Comparison of ENCODE assay signal across 13 cellular contexts in the genomic region with DNA sequence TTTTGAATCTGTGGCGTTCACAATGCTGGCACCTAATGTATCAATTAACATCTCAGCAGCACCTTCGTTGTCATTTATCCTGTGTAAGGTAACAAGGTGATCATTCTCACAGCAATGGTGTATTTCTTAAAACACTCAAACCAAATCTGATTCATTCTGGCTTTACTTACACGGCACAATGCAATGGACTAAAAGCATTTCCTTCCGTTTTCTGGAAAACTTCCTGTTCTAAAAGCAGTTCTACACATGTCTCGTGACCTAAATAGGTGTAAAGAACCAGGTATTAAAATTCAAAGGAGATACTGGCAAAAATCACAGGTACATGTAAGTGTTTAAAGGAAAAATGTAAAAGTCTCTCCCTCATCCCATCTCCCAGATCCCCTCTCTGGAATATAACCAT.
DNase-seq lines count a peak whose midpoint lies in the region; ATAC-seq and TF ChIP-seq lines count a peak whose summit lies in the region.
"Had no signal": no experiment of that assay in that cellular context is flagged by ENCODE, and none has a peak within 500 bp of the region (broad histone marks: within the 10 kb centered on the region; RNA-seq: fewer than 3 reads in every experiment).

No MANE protein-coding gene starts in this region.

- H3K36me3 ChIP-seq in GM23338 (ENCODE audit: insufficient read depth): peaks cover 25% of the 10 kb centered on the region
- peaks cover 39% of the 10 kb centered on the region for H3K36me3 ChIP-seq in neutrophil
- peaks cover 38% of the 10 kb centered on the region for H3K36me3 ChIP-seq in effector memory CD4-positive, alpha-beta T cell (ENCODE audit: control insufficient read depth, insufficient read depth, low read length)

- WGBS in H9 (ENCODE audit: extremely low coverage, insufficient read length, low lambda C conversion rate): no CpG with 5 or more reads among the region's 5 CpGs

- H3K56ac ChIP-seq in H9 (ENCODE audit: insufficient read length, low read depth, low read length): no peak overlapping the region

- H3K4ac ChIP-seq in H9 (ENCODE audit: low read depth, low read length): no peak overlapping the region

- no peaks in the 10 kb centered on the region for H4K20me1 ChIP-seq in GM23338 (replicated peaks; ENCODE audit: insufficient read depth)
- H4K20me1 ChIP-seq in H9 (ENCODE audit: control insufficient read depth, insufficient read depth, insufficient read length): no peaks in the 10 kb centered on the region

- H3K9me3 Mint-ChIP-seq in GM23338 (no peaks in the 10 kb centered on the region), H9 (no peaks in the 10 kb centered on the region), chondrocyte (ENCODE audit: low read depth) (no peaks in the 10 kb centered on the region)
- H3K9me3 Mint-ChIP-seq: CD4-positive, alpha-beta T cell had no signal

- H3K23me2 ChIP-seq in H9 (ENCODE audit: insufficient read length, low read depth, low read length, poor library complexity, severe bottlenecking): no peaks in the 10 kb centered on the region

- H3K79me1 ChIP-seq in H9 (ENCODE audit: insufficient read depth, low read depth, low read length, poor library complexity, severe bottlenecking): no peaks in the 10 kb centered on the region

- H3K27ac Mint-ChIP-seq in GM23338 (0 out of 2 replicates have a peak overlapping the region, but pooled peaks have one; percentile 53), H9 (peak overlapping the region in 2 of 3 experiments; percentile 25; a peak in 2 of 7 replicates), chondrocyte (ENCODE audit: unreplicated experiment) (peak overlapping the region; percentile 41)
- H3K27ac Mint-ChIP-seq: B cell; CD4-positive, alpha-beta T cell had no signal

- H3T11ph ChIP-seq in H9 (ENCODE audit: low read length): no peak overlapping the region

- H4K91ac ChIP-seq in H9 (ENCODE audit: insufficient read length, low read depth, low read length): no peak overlapping the region

- no peak overlapping the region for H2BK12ac ChIP-seq in H9 (ENCODE audit: insufficient read length, low read depth, low read length)

- no peak overlapping the region for H2AK5ac ChIP-seq in H9 (ENCODE audit: insufficient read length, low read length)

- H2AFZ ChIP-seq in GM23338 (no peak overlapping the region), H9 (ENCODE audit: low read length) (no peak overlapping the region)

- no peak overlapping the region for H3K14ac ChIP-seq in H9 (ENCODE audit: insufficient read depth, low read length)

- H2BK5ac ChIP-seq in H9 (ENCODE audit: insufficient read length, low read length): no peak overlapping the region

- H3K4me2 ChIP-seq in GM23338: no peak overlapping the region
- no peak overlapping the region for H3K4me2 ChIP-seq in H9 (ENCODE audit: insufficient read depth, insufficient read length, low read length)

- no peaks in the 10 kb centered on the region for H3K9me2 ChIP-seq in GM23338 (ENCODE audit: insufficient read depth)

- H3K4me1 Mint-ChIP-seq in GM23338 (no peaks in the 10 kb centered on the region), H9 (no peaks in the 10 kb centered on the region), chondrocyte (ENCODE audit: low read depth) (peaks cover 25% of the 10 kb centered on the region)
- H3K4me1 Mint-ChIP-seq: B cell had no signal

- no peaks in the 10 kb centered on the region for H3F3A ChIP-seq in GM23338 (replicated peaks; ENCODE audit: low read depth)

- DNase-seq in GM23338 (ENCODE audit: low spot score) (no peak), H9 (no peak), chondrocyte (ENCODE audit: low spot score) (no peak)
- no peak for DNase-seq in effector memory CD4-positive, alpha-beta T cell
- DNase-seq: C1 segment of cervical spinal cord; Calu3; CD4-positive, alpha-beta T cell; DMS 273 treated with DMSO at 0.1 percent for 48 hours had no signal

- H4K5ac ChIP-seq in H9 (ENCODE audit: insufficient read length, low read depth, low read length): no peak overlapping the region

- no peak overlapping the region for H3K23ac ChIP-seq in H9 (ENCODE audit: insufficient read length, low read depth, low read length)

- H2BK120ac ChIP-seq in H9 (ENCODE audit: low read depth, low read length, poor library complexity, severe bottlenecking): no peak overlapping the region

- no peak overlapping the region for H2BK15ac ChIP-seq in H9 (ENCODE audit: low read depth, low read length)

- no peak overlapping the region for H3K9ac ChIP-seq in H9 (ENCODE audit: extremely low read depth, insufficient read length, low read length)

- TF ChIP-seq CTCF in GM23338 (conservative IDR thresholded peaks at IDR 0.05; ENCODE audit: low read depth in 2 of 2) (no peak), H9 (conservative IDR thresholded peaks at IDR 0.05) (no peak), chondrocyte (IDR thresholded peaks at IDR 0.05) (no peak), neutrophil (IDR thresholded peaks at IDR 0.05) (no peak)

- H2BK20ac ChIP-seq in H9 (ENCODE audit: low read depth, low read length, poor library complexity, severe bottlenecking): no peak overlapping the region

- H3K18ac ChIP-seq in H9 (ENCODE audit: insufficient read length, low read depth, low read length): no peak overlapping the region

- H3K4me1 ChIP-seq in GM23338 (ENCODE audit: insufficient read depth) (no peaks in the 10 kb centered on the region), H9 (ENCODE audit: insufficient read depth, low read length) (no peaks in the 10 kb centered on the region), neutrophil (ENCODE audit: control insufficient read depth in 1 of 2, insufficient read depth in 1 of 2, low read depth in 1 of 2, low read length in 1 of 2) (peaks cover 13 to 22% of the 10 kb centered on the region in 2 experiments)
- no peaks in the 10 kb centered on the region for H3K4me1 ChIP-seq in effector memory CD4-positive, alpha-beta T cell (ENCODE audit: control insufficient read depth, insufficient read depth, low read length, poor library complexity, severe bottlenecking)

- H3K9me3 ChIP-seq in H9 (ENCODE audit: control insufficient read depth, low read depth, low read length): no peaks in the 10 kb centered on the region
- no peaks in the 10 kb centered on the region for H3K9me3 ChIP-seq in neutrophil
- no peaks in the 10 kb centered on the region for H3K9me3 ChIP-seq in effector memory CD4-positive, alpha-beta T cell (ENCODE audit: control insufficient read depth, low read length)

- no peak overlapping the region; the same call in 1 of the 2 replicates for H3K27ac ChIP-seq in GM23338 (ENCODE audit: low read depth)
- H3K27ac ChIP-seq in H9 (ENCODE audit: insufficient read length, low read depth, low read length): no peak overlapping the region
- H3K27ac ChIP-seq in neutrophil: peak overlapping the region; percentile 46
- H3K27ac ChIP-seq in effector memory CD4-positive, alpha-beta T cell (ENCODE audit: insufficient read depth, low read length, poor library complexity, severe bottlenecking): no peak overlapping the region

- H3K4me3 ChIP-seq in GM23338 (no peak overlapping the region), neutrophil (ENCODE audit: low read depth in 1 of 2, low read length in 1 of 2) (no peak overlapping the region)
- H3K4me3 ChIP-seq in effector memory CD4-positive, alpha-beta T cell (ENCODE audit: insufficient read depth, low read depth, low read length, poor library complexity, severe bottlenecking): no peak overlapping the region

- no peaks in the 10 kb centered on the region for H3K79me2 ChIP-seq in GM23338 (replicated peaks; ENCODE audit: insufficient read depth)
- H3K79me2 ChIP-seq in H9 (ENCODE audit: insufficient read depth, low read length): no peaks in the 10 kb centered on the region

- peaks cover 23% of the 10 kb centered on the region; the same call in 2 of the 3 replicates for H3K36me3 Mint-ChIP-seq in GM23338 (ENCODE audit: low read depth)
- peaks cover 12 to 40% (median 30%) of the 10 kb centered on the region in 3 experiments; a peak in 6 of 7 replicates for H3K36me3 Mint-ChIP-seq in H9 (ENCODE audit: insufficient read depth in 1 of 3, low read depth in 3 of 3)
- peaks cover 22% of the 10 kb centered on the region for H3K36me3 Mint-ChIP-seq in chondrocyte (ENCODE audit: low read depth)

- no peak overlapping the region for H4K8ac ChIP-seq in H9 (replicated peaks; ENCODE audit: insufficient read length, low read depth, low read length)

- H3K27me3 ChIP-seq in GM23338 (ENCODE audit: insufficient read depth) (no peaks in the 10 kb centered on the region), H9 (ENCODE audit: insufficient read depth, low read length) (no peaks in the 10 kb centered on the region), neutrophil (no peaks in the 10 kb centered on the region)
- no peaks in the 10 kb centered on the region for H3K27me3 ChIP-seq in effector memory CD4-positive, alpha-beta T cell (replicated peaks; ENCODE audit: control insufficient read depth, insufficient read depth, low read length, poor library complexity, severe bottlenecking)

- ATAC-seq in GM23338 (no peak), HG03460 (IDR thresholded peaks at IDR 0.05; ENCODE audit: unreplicated experiment) (no peak), HG02981 (IDR thresholded peaks at IDR 0.05; ENCODE audit: unreplicated experiment) (no peak)
- ATAC-seq: HepG2 had no signal

- H3K27me3 Mint-ChIP-seq in GM23338 (ENCODE audit: insufficient read depth, low read depth, poor library complexity) (no peaks in the 10 kb centered on the region), H9 (ENCODE audit: low read depth) (no peaks in the 10 kb centered on the region), chondrocyte (ENCODE audit: low read depth) (no peaks in the 10 kb centered on the region)
- H3K27me3 Mint-ChIP-seq: B cell; CD4-positive, alpha-beta T cell had no signal

- H3K4me3 Mint-ChIP-seq in GM23338 (no peak overlapping the region), H9 (no peak overlapping the region), chondrocyte (ENCODE audit: unreplicated experiment) (no peak overlapping the region)
- H3K4me3 Mint-ChIP-seq: B cell; CD4-positive, alpha-beta T cell had no signal

TF ChIP-seq in GM23338, 12 proteins besides CTCF, POLR2A, EP300 and RAD21 (continues in another document):
- TF ChIP-seq ZNF331 (CRISPR knock-in tag; IDR thresholded peaks at IDR 0.05; ENCODE audit: low read depth) (no peak), ZNF114 (CRISPR knock-in tag; IDR thresholded peaks at IDR 0.05) (no peak)
